Comparison of ENCODE assay signal across 2 cellular contexts in genomic region chr1:236124965-236125364, GRCh38.
TF ChIP-seq lines count a peak whose summit lies in the region.

No MANE protein-coding gene starts in this region.

TF ChIP-seq in SK-N-SH treated with all-trans-retinoic acid at 6 μM for 48 hours, 23 proteins besides CTCF, POLR2A, EP300 and RAD21:
- no peak for TF ChIP-seq CREB5 (CRISPR knock-in tag; IDR thresholded peaks at IDR 0.05; ENCODE audit: low read depth)
- no peak for TF ChIP-seq GLIS3 (CRISPR knock-in tag; IDR thresholded peaks at IDR 0.05)
- no peak for TF ChIP-seq POU6F1 (CRISPR knock-in tag; IDR thresholded peaks at IDR 0.05; ENCODE audit: borderline replicate concordance, low read depth)
- no peak for TF ChIP-seq ZC3H10 (CRISPR knock-in tag; IDR thresholded peaks at IDR 0.05)
- TF ChIP-seq TOX (CRISPR knock-in tag; IDR thresholded peaks at IDR 0.05; ENCODE audit: borderline replicate concordance) = no peak
- no peak for TF ChIP-seq ZFP3 (CRISPR knock-in tag; IDR thresholded peaks at IDR 0.05)
- no peak for TF ChIP-seq ZNF565 (CRISPR knock-in tag; conservative IDR thresholded peaks at IDR 0.05; ENCODE audit: low read depth)
- no peak for TF ChIP-seq PATZ1 (CRISPR knock-in tag; IDR thresholded peaks at IDR 0.05; ENCODE audit: borderline replicate concordance)
- TF ChIP-seq ESRRG (CRISPR knock-in tag; IDR thresholded peaks at IDR 0.05) = no peak
- TF ChIP-seq BACH2 (CRISPR knock-in tag; IDR thresholded peaks at IDR 0.05; ENCODE audit: borderline replicate concordance) = no peak
- no peak for TF ChIP-seq ZNF8 (CRISPR knock-in tag; IDR thresholded peaks at IDR 0.05)
- TF ChIP-seq CSRNP3 (CRISPR knock-in tag; IDR thresholded peaks at IDR 0.05) = no peak
- TF ChIP-seq ISL1 (CRISPR knock-in tag; IDR thresholded peaks at IDR 0.05) = no peak
- TF ChIP-seq PPARA (CRISPR knock-in tag; IDR thresholded peaks at IDR 0.05; ENCODE audit: borderline replicate concordance) = no peak
- TF ChIP-seq ZNF70 (CRISPR knock-in tag; IDR thresholded peaks at IDR 0.05) = no peak
- TF ChIP-seq ARNTL (CRISPR knock-in tag; IDR thresholded peaks at IDR 0.05; ENCODE audit: borderline replicate concordance, low read depth) = no peak
- no peak for TF ChIP-seq TSHZ2 (CRISPR knock-in tag; IDR thresholded peaks at IDR 0.05)

TF ChIP-seq in SK-N-SH, 30 proteins besides CTCF, POLR2A, EP300 and RAD21 (continued from another document):
- no peak for TF ChIP-seq POLR2AphosphoS5 (IDR thresholded peaks at IDR 0.05; ENCODE audit: low read depth, low read length)
- no peak for TF ChIP-seq NFIC (IDR thresholded peaks at IDR 0.05; ENCODE audit: borderline replicate concordance)
- no peak for TF ChIP-seq RXRA (IDR thresholded peaks at IDR 0.05; ENCODE audit: borderline replicate concordance, low read depth)
- no peak for TF ChIP-seq SMC3 (IDR thresholded peaks at IDR 0.05; ENCODE audit: low read depth, low read length)
- no peak for TF ChIP-seq MAX (IDR thresholded peaks at IDR 0.05; ENCODE audit: low read depth)
